ENCODE assay signal across 15 cellular contexts in genomic region chr22:23067023-23067650, GRCh38. TPM values are rescaled to one million over a fixed set of nuclear protein-coding genes. Genes with fewer than 3 reads are reported as not detected.
DNase-seq lines count a peak whose midpoint lies in the region; ATAC-seq, FAIRE-seq and TF ChIP-seq lines count a peak whose summit lies in the region.
"Had no signal": no experiment of that assay in that cellular context is flagged by ENCODE, and none has a peak within 500 bp of the region (broad histone marks: within the 10 kb centered on the region; RNA-seq: fewer than 3 reads in every experiment).

No MANE protein-coding gene starts in this region.

- ATAC-seq in activated naive CD8-positive, alpha-beta T cell treated with anti-CD3 and anti-CD28 coated beads, Interleukin-2, amount 10 ng/mL, durations not matched to agents 7 days and 5 days (ENCODE audit: low read depth): no peak
- ATAC-seq in K562 (no peak), HG03442 (IDR thresholded peaks at IDR 0.05; ENCODE audit: unreplicated experiment) (no peak)
- ATAC-seq: gastrocnemius medialis had no signal

- intact Hi-C loops in K562 (cut with micrococcal nuclease) (no loop called here), uterus (cut with DNase I; ENCODE audit: low total_unique reads) (no loop called here)

- peak overlapping the region in 1 of 2 experiments; percentile 37; a peak in 1 of 4 replicates for H3K9ac ChIP-seq in K562 (ENCODE audit: insufficient read depth in 1 of 2, low read depth in 2 of 2, low read length in 2 of 2)
- H3K9ac ChIP-seq: KMS-11 had no signal

- peaks cover 5% of the 10 kb centered on the region for H3K9me1 ChIP-seq in K562 (ENCODE audit: control insufficient read depth, insufficient read depth, low read length)

- TF ChIP-seq POLR2A in K562 (conservative IDR thresholded peaks at IDR 0.05) (no peak), uterus (IDR thresholded peaks at IDR 0.05) (no peak)

- CTCF ChIA-PET in K562 (lab: Yijun Ruan, JAX; ENCODE audit: low intra/inter-chr PET ratio): interaction anchor here (1.5 kb wide), 1 partner anchor 108 kb away, joined by 4 read pairs; no protein-coding TSS in a partner anchor

- H3K4me3 Mint-ChIP-seq in activated naive CD8-positive, alpha-beta T cell treated with anti-CD3 and anti-CD28 coated beads, Interleukin-2, amount 10 ng/mL, durations not matched to agents 7 days and 5 days: no peak overlapping the region
- H3K4me3 Mint-ChIP-seq in activated naive CD8-positive, alpha-beta T cell treated with anti-CD3 and anti-CD28 coated beads for 36 hours: no peak overlapping the region
- no peak overlapping the region for H3K4me3 Mint-ChIP-seq in osteocyte (ENCODE audit: unreplicated experiment)
- H3K4me3 Mint-ChIP-seq: activated naive CD8-positive, alpha-beta T cell had no signal

- no peaks in the 10 kb centered on the region for H3K36me3 ChIP-seq in K562 (ENCODE audit: control insufficient read depth, insufficient read depth, low read length)
- no peaks in the 10 kb centered on the region for H3K36me3 ChIP-seq in uterus
- H3K36me3 ChIP-seq: gastrocnemius medialis had no signal

- no peaks in the 10 kb centered on the region for H3K9me3 Mint-ChIP-seq in activated naive CD8-positive, alpha-beta T cell treated with anti-CD3 and anti-CD28 coated beads, Interleukin-2, amount 10 ng/mL, durations not matched to agents 7 days and 5 days
- H3K9me3 Mint-ChIP-seq in activated naive CD8-positive, alpha-beta T cell treated with anti-CD3 and anti-CD28 coated beads for 36 hours: no peaks in the 10 kb centered on the region
- no peaks in the 10 kb centered on the region for H3K9me3 Mint-ChIP-seq in osteocyte (ENCODE audit: unreplicated experiment)

- H3K4me2 ChIP-seq in K562 (ENCODE audit: insufficient read depth, low read length): no peak overlapping the region
- H3K4me2 ChIP-seq: KMS-11 had no signal

- H3K4me3 ChIP-seq in K562 (no peak overlapping the region), uterus (no peak overlapping the region)
- H3K4me3 ChIP-seq: gastrocnemius medialis, SK-N-MC had no signal

- FAIRE-seq in K562 (lab: Jason Lieb, UNC): no peak
- FAIRE-seq: TTC549 had no signal

- H3K4me1 ChIP-seq in K562 (replicated peaks in 1 of 2; ENCODE audit: control insufficient read depth in 2 of 2, insufficient read depth in 2 of 2, low read length in 2 of 2) (peaks cover 4 to 22% of the 10 kb centered on the region in 2 experiments; a peak in 4 of 5 replicates), uterus (peaks cover 0 to 3% of the 10 kb centered on the region in 2 donors)

- POLR2A ChIA-PET in activated naive CD8-positive, alpha-beta T cell treated with anti-CD3 and anti-CD28 coated beads, Interleukin-2, amount 10 ng/mL, durations not matched to agents 7 days and 5 days (lab: Charles Lee): no interaction called here
- POLR2A ChIA-PET in K562 (lab: Yijun Ruan, JAX): interaction anchor here (0.5 to 9.0 kb wide), 14 partner anchors 7 to 257 kb away, joined by 3 to 100 read pairs (median 4); partner anchors contain the start of genes GNAZ and RAB36

- no peak overlapping the region for H3K27ac Mint-ChIP-seq in activated naive CD8-positive, alpha-beta T cell treated with anti-CD3 and anti-CD28 coated beads, Interleukin-2, amount 10 ng/mL, durations not matched to agents 7 days and 5 days
- H3K27ac Mint-ChIP-seq in activated naive CD8-positive, alpha-beta T cell treated with anti-CD3 and anti-CD28 coated beads for 36 hours: no peak overlapping the region
- H3K27ac Mint-ChIP-seq in osteocyte (ENCODE audit: unreplicated experiment): no peak overlapping the region
- H3K27ac Mint-ChIP-seq: activated naive CD8-positive, alpha-beta T cell had no signal

- TF ChIP-seq RAD21 in K562 (CRISPR knock-in tag; conservative IDR thresholded peaks at IDR 0.05 in 1 of 2, IDR thresholded peaks at IDR 0.05 in 1 of 2): no peak

- no peak overlapping the region for H2AFZ ChIP-seq in K562 (ENCODE audit: low read depth, low read length)

- TF ChIP-seq CTCF in K562 (IDR thresholded peaks at IDR 0.05 in 2 of 3, conservative IDR thresholded peaks at IDR 0.05 in 1 of 3; ENCODE audit: insufficient read depth in 2 of 3, low read depth in 1 of 3, low read length in 3 of 3): no peak
- TF ChIP-seq CTCF in osteocyte (IDR thresholded peaks at IDR 0.05): no peak
- no peak for TF ChIP-seq CTCF in uterus (IDR thresholded peaks at IDR 0.05)

- no peak overlapping the region for H3K27ac ChIP-seq in K562 (ENCODE audit: extremely low read depth, low read depth, low read length)
- H3K27ac ChIP-seq in uterus: no peak overlapping the region
- H3K27ac ChIP-seq: gastrocnemius medialis, KMS-11, SK-N-MC had no signal

- H3K79me2 ChIP-seq in K562 (ENCODE audit: control insufficient read depth, insufficient read depth, low read length): no peaks in the 10 kb centered on the region

- peak; percentile 24 for DNase-seq in activated naive CD8-positive, alpha-beta T cell treated with anti-CD3 and anti-CD28 coated beads, Interleukin-2, amount 10 ng/mL, durations not matched to agents 7 days and 5 days
- no peak for DNase-seq in activated naive CD8-positive, alpha-beta T cell treated with anti-CD3 and anti-CD28 coated beads for 36 hours
- DNase-seq in K562 (ENCODE audit: extremely low read depth in 1 of 4, low spot score in 3 of 4): peak in 1 of 4 experiments; percentile 53
- peak; percentile 66 for DNase-seq in osteocyte (ENCODE audit: extremely low spot score, unreplicated experiment)
- peak; percentile 6 to 7 for DNase-seq in uterus
- DNase-seq in NCI-H1930 (lab: John Stamatoyannopoulos, UW): no peak
- no peak for DNase-seq in OCI-M1 (lab: John Stamatoyannopoulos, UW)
- DNase-seq: Calu3, gastrocnemius medialis, NCI-H1417 had no signal

- H4K20me1 ChIP-seq in K562 (replicated peaks; ENCODE audit: control insufficient read depth, insufficient read depth, low read length): peaks cover 82% of the 10 kb centered on the region

- in situ Hi-C loops in K562 (cut with MboI): no loop called here

- H3K27me3 ChIP-seq in K562 (ENCODE audit: control insufficient read depth in 2 of 2, insufficient read depth in 2 of 2, low read length in 2 of 2) (peaks cover 64 to 93% of the 10 kb centered on the region in 2 experiments), uterus (no peaks in the 10 kb centered on the region)
- H3K27me3 ChIP-seq: gastrocnemius medialis had no signal

- WGBS in K562 (ENCODE audit: insufficient coverage, low coverage, missing lambda C conversion rate): under 1% methylated on average over 6 of the region's 6 CpGs

- no peaks in the 10 kb centered on the region for H3K36me3 Mint-ChIP-seq in activated naive CD8-positive, alpha-beta T cell treated with anti-CD3 and anti-CD28 coated beads, Interleukin-2, amount 10 ng/mL, durations not matched to agents 7 days and 5 days
- no peaks in the 10 kb centered on the region for H3K36me3 Mint-ChIP-seq in activated naive CD8-positive, alpha-beta T cell treated with anti-CD3 and anti-CD28 coated beads for 36 hours
- H3K36me3 Mint-ChIP-seq in osteocyte (ENCODE audit: unreplicated experiment): no peaks in the 10 kb centered on the region
- H3K36me3 Mint-ChIP-seq: activated naive CD8-positive, alpha-beta T cell had no signal

- TF ChIP-seq EP300 in K562 (IDR thresholded peaks at IDR 0.05; ENCODE audit: low read length): no peak

- H3K9me3 ChIP-seq in K562 (replicated peaks; ENCODE audit: control insufficient read depth, insufficient read depth, low read depth, low read length) (no peaks in the 10 kb centered on the region), uterus (no peaks in the 10 kb centered on the region)
- H3K9me3 ChIP-seq: gastrocnemius medialis had no signal

- no TSS peak for BruUV-seq in K562 (replicated peaks; lab: Mats Ljungman, UMichigan)

- peaks cover 32% of the 10 kb centered on the region for H3K27me3 Mint-ChIP-seq in activated naive CD8-positive, alpha-beta T cell treated with anti-CD3 and anti-CD28 coated beads, Interleukin-2, amount 10 ng/mL, durations not matched to agents 7 days and 5 days
- peaks cover 16% of the 10 kb centered on the region for H3K27me3 Mint-ChIP-seq in activated naive CD8-positive, alpha-beta T cell treated with anti-CD3 and anti-CD28 coated beads for 36 hours
- no peaks in the 10 kb centered on the region for H3K27me3 Mint-ChIP-seq in osteocyte (ENCODE audit: unreplicated experiment)
- H3K27me3 Mint-ChIP-seq: activated naive CD8-positive, alpha-beta T cell had no signal

- peaks cover 2% of the 10 kb centered on the region for H3K4me1 Mint-ChIP-seq in activated naive CD8-positive, alpha-beta T cell treated with anti-CD3 and anti-CD28 coated beads, Interleukin-2, amount 10 ng/mL, durations not matched to agents 7 days and 5 days
- peaks cover 3% of the 10 kb centered on the region for H3K4me1 Mint-ChIP-seq in activated naive CD8-positive, alpha-beta T cell treated with anti-CD3 and anti-CD28 coated beads for 36 hours
- peaks cover 14% of the 10 kb centered on the region for H3K4me1 Mint-ChIP-seq in osteocyte (ENCODE audit: unreplicated experiment)

RNA-seq across cellular contexts. Expression of gene GNAZ, which starts 3.2 kb away (rescaled TPM):
- total RNA-seq in activated naive CD8-positive, alpha-beta T cell treated with anti-CD3 and anti-CD28 coated beads, Interleukin-2, amount 10 ng/mL, durations not matched to agents 7 days and 5 days: under 1 TPM; 0.20 to 0.22 TPM
- under 1 TPM; 0.43 to 0.54 TPM for total RNA-seq in activated naive CD8-positive, alpha-beta T cell treated with anti-CD3 and anti-CD28 coated beads for 36 hours
- 0.79 and 1.2 TPM in 2 replicates for total RNA-seq in K562 (2011; cell fraction: chromatin; rRNA removed; ENCODE audit: low replicate concordance)
- total RNA-seq in K562 (2011; cell fraction: nucleolus; rRNA removed): 0.50 and 0.79 TPM in 2 replicates
- 0.29 and 0.46 TPM in 2 replicates for total RNA-seq in K562 (2011; cell fraction: nucleoplasm; rRNA removed)
- 0.14 and 0.24 TPM in 2 replicates for total RNA-seq in K562 (2014; rRNA removed)
- 0.04 and 0.10 TPM in 2 replicates for total RNA-seq in K562 (2014; rRNA removed; fragmentation: Illumina TruSeq; extraction: Trizol)
- 0.04 and 0.11 TPM in 2 replicates for total RNA-seq in K562 (2015; rRNA removed; fragmentation: Illumina TruSeq; extraction: Trizol)
- 0.22 and 0.74 TPM in 2 replicates for total RNA-seq in K562 (2021)
- polyA plus RNA-seq in K562 (2011; rRNA removed): 0.13 and 0.22 TPM in 2 replicates
- 0.15 and 0.31 TPM in 2 replicates for polyA plus RNA-seq in K562 (2011; cell fraction: cytosol; rRNA removed)
- 0.35 and 0.60 TPM in 2 replicates for polyA plus RNA-seq in K562 (2011; cell fraction: nucleus; rRNA removed)
- 0.14 and 0.26 TPM in 2 replicates for polyA plus RNA-seq in K562 (2012)
- polyA plus RNA-seq in K562 (2014; fragmentation: Illumina TruSeq; extraction: Trizol): 0.12 and 0.13 TPM in 2 replicates
- not detected for polyA plus RNA-seq in K562 (2014; fragmentation: Nextera tagmentation; extraction: Ambion mirVana)
- polyA plus RNA-seq in K562 (2014; rRNA removed): 0.18 TPM in 1 of 2 replicates, not detected in the other
- 0.21 and 0.32 TPM in 2 replicates for polyA minus RNA-seq in K562 (2011; rRNA and poly(A)+ RNA removed)
- 0.57 TPM in 1 of 2 replicates, not detected in the other for polyA minus RNA-seq in K562 (2011; cell fraction: cytosol; rRNA and poly(A)+ RNA removed)
- polyA minus RNA-seq in K562 (2011; cell fraction: nucleus; rRNA and poly(A)+ RNA removed): 0.40 and 0.67 TPM in 2 replicates
- total RNA-seq in osteocyte: 2.9 and 3.7 TPM in 2 replicates
- total RNA-seq in uterus: 10 to 100 TPM in 2 of 4 donors, 1 to 10 TPM in 2; 5.6 to 21.6 (median 12.1) TPM

Comparison
In these comparisons a context has a peak if more than half of its experiments do, and no peak if none do; other contexts are left out.
1. DNase-seq: peak in activated naive CD8-positive, alpha-beta T cell treated with anti-CD3 and anti-CD28 coated beads, Interleukin-2, amount 10 ng/mL, durations not matched to agents 7 days and 5 days (single experiment), osteocyte (single experiment) and uterus (2 of 2); none in activated naive CD8-positive, alpha-beta T cell treated with anti-CD3 and anti-CD28 coated beads for 36 hours (single experiment), NCI-H1930 (0 of 2) and OCI-M1 (single experiment).